28 cellular contexts compared by ENCODE assay signal in genomic region chr7:125480762-125481161, GRCh38.
"Had no signal": no experiment of that assay in that cellular context is flagged by ENCODE, and none has a peak within 500 bp of the region (broad histone marks: within the 10 kb centered on the region; RNA-seq: fewer than 3 reads in every experiment).

No MANE protein-coding gene starts in this region.

- H3K9me3 Mint-ChIP-seq: mesothelial cell of epicardium, nephron, neural progenitor cell had no signal

- H3K79me2 ChIP-seq: hepatocyte, parathyroid adenoma had no signal

- H3K36me3 Mint-ChIP-seq: mesothelial cell of epicardium; naive B cell; neural progenitor cell; stimulated activated naive B cell treated with anti-CD40 and anti-IgM and Interleukin-4, amounts not matched to agents 10 μg/mL and 1 μg/mL and 100 μg/mL, for 72 hours had no signal

- H3K4me2 ChIP-seq: hepatocyte, neural progenitor cell had no signal

- H3K27ac ChIP-seq: dorsolateral prefrontal cortex, epithelial cell of prostate, foreskin keratinocyte, gastroesophageal sphincter, heart left ventricle, hepatocyte, left ventricle myocardium inferior, lower lobe of right lung, neural progenitor cell, parathyroid adenoma, right lobe of liver, thoracic aorta, tibial nerve, upper lobe of left lung, uterus had no signal

- H3K36me3 ChIP-seq: gastroesophageal sphincter, heart left ventricle, left ventricle myocardium inferior, lower lobe of right lung, neural progenitor cell, right lobe of liver, thoracic aorta, tibial nerve, upper lobe of left lung, uterus had no signal

- H3K27me3 Mint-ChIP-seq: naive B cell; progenitor cell of endocrine pancreas; stimulated activated naive B cell treated with anti-CD40 and anti-IgM and Interleukin-4, amounts not matched to agents 10 μg/mL and 1 μg/mL and 100 μg/mL, for 72 hours; stimulated activated naive CD8-positive, alpha-beta T cell treated with anti-CD3 and anti-CD28 coated beads, Interleukin-15, Interleukin-2, amounts not matched to agents 100 ng/mL and 50 ng/mL, for 24 hours had no signal

- H3K9ac ChIP-seq: neural progenitor cell, parathyroid adenoma had no signal

- DNase-seq: dorsolateral prefrontal cortex; effector CD4-positive, alpha-beta T cell; foreskin keratinocyte; heart left ventricle; left colon; left ventricle myocardium inferior; lower lobe of right lung; mucosa of descending colon; naive B cell; right lobe of liver; small intestine; stimulated activated CD4-positive, alpha-beta T cell treated with anti-CD3 and anti-CD28 coated beads, Interleukin-15, amount 100 ng/mL, for 24 hours; stimulated activated CD4-positive, alpha-beta T cell treated with anti-CD3 and anti-CD28 coated beads, Interleukin-2, amount 100 ng/mL, for 48 hours; stimulated activated naive B cell treated with anti-CD40 and anti-IgM and Interleukin-4, amounts not matched to agents 10 μg/mL and 1 μg/mL and 100 μg/mL, for 72 hours; upper lobe of left lung; uterus had no signal

- H3K27me3 ChIP-seq: dorsolateral prefrontal cortex, foreskin keratinocyte, gastroesophageal sphincter, heart left ventricle, hepatocyte, neural progenitor cell, right lobe of liver, tibial nerve, upper lobe of left lung, uterus had no signal

- H2AFZ ChIP-seq: hepatocyte, neural progenitor cell, parathyroid adenoma had no signal

- H3K4me1 ChIP-seq: foreskin keratinocyte, gastroesophageal sphincter, heart left ventricle, left ventricle myocardium inferior, lower lobe of right lung, neural progenitor cell, parathyroid adenoma, right lobe of liver, tibial nerve, upper lobe of left lung, uterus had no signal

- H3K4me3 Mint-ChIP-seq: mesothelial cell of epicardium; naive B cell; nephron; neural progenitor cell; stimulated activated naive B cell treated with anti-CD40 and anti-IgM and Interleukin-4, amounts not matched to agents 10 μg/mL and 1 μg/mL and 100 μg/mL, for 72 hours; stimulated activated naive CD8-positive, alpha-beta T cell treated with anti-CD3 and anti-CD28 coated beads, Interleukin-15, Interleukin-2, amounts not matched to agents 100 ng/mL and 50 ng/mL, for 24 hours had no signal

- H3K4me3 ChIP-seq: dorsolateral prefrontal cortex, gastroesophageal sphincter, heart left ventricle, hepatocyte, left ventricle myocardium inferior, lower lobe of right lung, mucosa of descending colon, neural progenitor cell, right lobe of liver, thoracic aorta, tibial nerve, upper lobe of left lung, uterus had no signal

- H3K27ac Mint-ChIP-seq: mesothelial cell of epicardium; naive B cell; nephron; neural progenitor cell; progenitor cell of endocrine pancreas; stimulated activated naive B cell treated with anti-CD40 and anti-IgM and Interleukin-4, amounts not matched to agents 10 μg/mL and 1 μg/mL and 100 μg/mL, for 72 hours; stimulated activated naive CD8-positive, alpha-beta T cell treated with anti-CD3 and anti-CD28 coated beads, Interleukin-15, Interleukin-2, amounts not matched to agents 100 ng/mL and 50 ng/mL, for 24 hours had no signal

- H3K9me3 ChIP-seq: gastroesophageal sphincter, heart left ventricle, left ventricle myocardium inferior, lower lobe of right lung, right lobe of liver, thoracic aorta, tibial nerve, upper lobe of left lung, uterus had no signal

- ATAC-seq: esophagus mucosa; foreskin keratinocyte; gastroesophageal sphincter; heart left ventricle; left colon; lower lobe of right lung; mucosa of descending colon; right lobe of liver; stimulated activated naive B cell treated with anti-CD40 and anti-IgM and Interleukin-4, amounts not matched to agents 10 μg/mL and 1 μg/mL and 100 μg/mL, for 72 hours had no signal

- H3K4me1 Mint-ChIP-seq: mesothelial cell of epicardium; naive B cell; nephron; neural progenitor cell; stimulated activated naive B cell treated with anti-CD40 and anti-IgM and Interleukin-4, amounts not matched to agents 10 μg/mL and 1 μg/mL and 100 μg/mL, for 72 hours had no signal
